ENCODE assay signal across 8 cellular contexts in the genomic region with DNA sequence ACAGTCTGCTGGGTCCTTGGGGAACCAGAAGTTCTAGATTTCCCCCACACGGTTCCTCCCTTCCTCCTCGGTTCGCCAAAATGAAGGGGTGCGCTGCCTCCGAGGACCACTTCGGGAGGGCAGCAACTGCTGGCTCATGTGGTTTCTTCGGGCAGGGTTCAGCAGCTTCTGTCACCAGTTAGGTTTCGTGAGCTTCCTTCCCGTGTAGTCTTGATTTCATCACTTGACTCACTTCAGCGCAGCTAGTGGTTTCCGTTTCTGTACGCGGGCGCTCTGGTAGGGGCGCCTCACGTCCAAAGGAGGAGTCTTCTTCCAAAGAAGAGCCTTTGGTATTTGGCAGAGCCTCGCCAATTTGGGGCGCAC. TPM values are rescaled to one million over a fixed set of nuclear protein-coding genes. Genes with fewer than 3 reads are reported as not detected.
DNase-seq lines count a peak whose midpoint lies in the region; ATAC-seq and TF ChIP-seq lines count a peak whose summit lies in the region.

No MANE protein-coding gene starts in this region.

- H2BK12ac ChIP-seq in H9 (ENCODE audit: insufficient read length, low read depth, low read length): no peak overlapping the region

- H3K4me1 ChIP-seq in H9 (ENCODE audit: insufficient read depth, low read length) (peaks cover 4% of the 10 kb centered on the region; the same call in 1 of the 2 replicates), mucosa of rectum (ENCODE audit: control insufficient read depth in 2 of 2, insufficient read depth in 2 of 2, low read length in 2 of 2) (peaks cover 13 to 17% of the 10 kb centered on the region in 2 donors)

- POLR2A ChIA-PET in activated CD8-positive, alpha-beta T cell treated with anti-CD3 and anti-CD28 coated beads for 36 hours (lab: Charles Lee): interaction anchor here (0.6 kb wide), 1 partner anchor 68 kb away, joined by 3 read pairs; no protein-coding TSS in a partner anchor

- peaks cover 13% of the 10 kb centered on the region for H3K23me2 ChIP-seq in H9 (ENCODE audit: insufficient read length, low read depth, low read length, poor library complexity, severe bottlenecking)

- H3K36me3 Mint-ChIP-seq in H9 (ENCODE audit: insufficient read depth in 1 of 3, low read depth in 3 of 3): peaks cover under 1 to 19% (median 6%) of the 10 kb centered on the region in 3 experiments; a peak in 6 of 7 replicates
- peaks cover 2% of the 10 kb centered on the region for H3K36me3 Mint-ChIP-seq in activated CD8-positive, alpha-beta T cell treated with anti-CD3 and anti-CD28 coated beads for 36 hours (ENCODE audit: low read depth)

- no peak overlapping the region for H2BK20ac ChIP-seq in H9 (ENCODE audit: low read depth, low read length, poor library complexity, severe bottlenecking)

- peak; percentile 95 for ATAC-seq in activated CD8-positive, alpha-beta T cell treated with anti-CD3 and anti-CD28 coated beads for 36 hours

- no peaks in the 10 kb centered on the region for H3K27me3 Mint-ChIP-seq in H9 (ENCODE audit: low read depth)
- H3K27me3 Mint-ChIP-seq in activated CD8-positive, alpha-beta T cell treated with anti-CD3 and anti-CD28 coated beads for 36 hours: peaks cover 27% of the 10 kb centered on the region

- H3T11ph ChIP-seq in H9 (ENCODE audit: low read length): no peak overlapping the region

- H3K36me3 ChIP-seq in MG63 (no peaks in the 10 kb centered on the region), mucosa of rectum (ENCODE audit: control insufficient read depth in 2 of 2, insufficient read depth in 2 of 2, low read length in 2 of 2) (no peaks in the 10 kb centered on the region)

- CTCF ChIA-PET in activated CD8-positive, alpha-beta T cell treated with anti-CD3 and anti-CD28 coated beads for 36 hours (lab: Charles Lee): interaction anchor here (1.3 to 2.5 kb wide), 3 partner anchors 12 to 80 kb away, joined by 3 to 15 read pairs (median 5); no protein-coding TSS in a partner anchor

- H4K5ac ChIP-seq in H9 (ENCODE audit: insufficient read length, low read depth, low read length): no peak overlapping the region

- DNase-seq in GM12864 (ENCODE audit: low read depth): peak; percentile 74
- DNase-seq in H9: peak; percentile 65
- peak; percentile 34 for DNase-seq in MG63
- DNase-seq in activated CD8-positive, alpha-beta T cell treated with anti-CD3 and anti-CD28 coated beads for 36 hours: peak; percentile 79
- DNase-seq in epithelial cell of prostate (ENCODE audit: low read depth, low spot score): peak; percentile 57
- peak in 4 of 6 experiments; percentile 4 to 33 (median 21) for DNase-seq in stimulated activated naive CD4-positive, alpha-beta T cell (lab: John Stamatoyannopoulos, UW)
- DNase-seq in T1000 (lab: John Stamatoyannopoulos, UW): no peak

- H2BK120ac ChIP-seq in H9 (ENCODE audit: low read depth, low read length, poor library complexity, severe bottlenecking): no peak overlapping the region

- H3K9me3 ChIP-seq in H9 (ENCODE audit: control insufficient read depth, low read depth, low read length) (no peaks in the 10 kb centered on the region), MG63 (no peaks in the 10 kb centered on the region), mucosa of rectum (ENCODE audit: control insufficient read depth in 2 of 2, low read length in 2 of 2) (no peaks in the 10 kb centered on the region)

- peaks cover 14% of the 10 kb centered on the region; the same call in 1 of the 2 replicates for H3K79me2 ChIP-seq in H9 (ENCODE audit: insufficient read depth, low read length)

- H3K4ac ChIP-seq in H9 (ENCODE audit: low read depth, low read length): no peak overlapping the region

- H4K91ac ChIP-seq in H9 (ENCODE audit: insufficient read length, low read depth, low read length): no peak overlapping the region

- H3K4me3 ChIP-seq in GM12864 (ENCODE audit: low read depth, low read length): peak overlapping the region; percentile 87
- H3K4me3 ChIP-seq in MG63: peak overlapping the region; percentile 48
- peak overlapping the region; percentile 71 to 95 for H3K4me3 ChIP-seq in mucosa of rectum (ENCODE audit: low read length in 2 of 2)

- H3K4me1 Mint-ChIP-seq in H9: peaks cover 55 to 58% of the 10 kb centered on the region in 2 experiments
- peaks cover 15% of the 10 kb centered on the region for H3K4me1 Mint-ChIP-seq in activated CD8-positive, alpha-beta T cell treated with anti-CD3 and anti-CD28 coated beads for 36 hours (ENCODE audit: low read depth)

- peak overlapping the region; percentile 71 for H3K27ac ChIP-seq in H9 (ENCODE audit: insufficient read length, low read depth, low read length)
- H3K27ac ChIP-seq in epithelial cell of prostate: peak overlapping the region; percentile 96
- H3K27ac ChIP-seq in mucosa of rectum (ENCODE audit: low read depth in 2 of 2, low read length in 2 of 2): peak overlapping the region; percentile 93 to 99

- H2BK5ac ChIP-seq in H9 (ENCODE audit: insufficient read length, low read length): no peak overlapping the region

- H3K4me2 ChIP-seq in H9 (ENCODE audit: insufficient read depth, insufficient read length, low read length): peak overlapping the region; percentile 98

- no peak overlapping the region for H2AK5ac ChIP-seq in H9 (ENCODE audit: insufficient read length, low read length)

- H3K4me3 Mint-ChIP-seq in H9: peak overlapping the region; percentile 94 to 99
- peak overlapping the region; percentile 85 for H3K4me3 Mint-ChIP-seq in activated CD8-positive, alpha-beta T cell treated with anti-CD3 and anti-CD28 coated beads for 36 hours

- no peaks in the 10 kb centered on the region for H3K79me1 ChIP-seq in H9 (ENCODE audit: insufficient read depth, low read depth, low read length, poor library complexity, severe bottlenecking)

- peak overlapping the region; percentile 55 for H3K14ac ChIP-seq in H9 (ENCODE audit: insufficient read depth, low read length)

- H3K9me3 Mint-ChIP-seq in H9: no peaks in the 10 kb centered on the region
- H3K9me3 Mint-ChIP-seq in activated CD8-positive, alpha-beta T cell treated with anti-CD3 and anti-CD28 coated beads for 36 hours: no peaks in the 10 kb centered on the region

- WGBS in H9 (ENCODE audit: extremely low coverage, insufficient read length, low lambda C conversion rate): no CpG with 5 or more reads among the region's 18 CpGs

- H2AFZ ChIP-seq in H9 (ENCODE audit: low read length): peak overlapping the region; percentile 27

- H3K27me3 ChIP-seq in H9 (ENCODE audit: insufficient read depth, low read length) (no peaks in the 10 kb centered on the region), MG63 (no peaks in the 10 kb centered on the region), mucosa of rectum (ENCODE audit: control insufficient read depth in 2 of 2, insufficient read depth in 2 of 2, low read length in 2 of 2) (peaks cover 0 to 3% of the 10 kb centered on the region in 2 donors)

- no peak overlapping the region for H3K56ac ChIP-seq in H9 (ENCODE audit: insufficient read length, low read depth, low read length)

- H3K9ac ChIP-seq in H9 (ENCODE audit: extremely low read depth, insufficient read length, low read length): peak overlapping the region; percentile 81
- peak overlapping the region; percentile 79 to 98 for H3K9ac ChIP-seq in mucosa of rectum (ENCODE audit: low read depth in 1 of 2, low read length in 2 of 2)

- intact Hi-C loops in activated CD8-positive, alpha-beta T cell treated with anti-CD3 and anti-CD28 coated beads for 36 hours (cut with micrococcal nuclease): no loop called here

- H3K27ac Mint-ChIP-seq in H9: peak overlapping the region; percentile 76 to 93 (median 89); a peak in 6 of 7 replicates
- peak overlapping the region; percentile 87 for H3K27ac Mint-ChIP-seq in activated CD8-positive, alpha-beta T cell treated with anti-CD3 and anti-CD28 coated beads for 36 hours

- H3K18ac ChIP-seq in H9 (ENCODE audit: insufficient read length, low read depth, low read length): peak overlapping the region; percentile 71

- H3K23ac ChIP-seq in H9 (ENCODE audit: insufficient read length, low read depth, low read length): no peak overlapping the region

- H2BK15ac ChIP-seq in H9 (ENCODE audit: low read depth, low read length): no peak overlapping the region

- H4K20me1 ChIP-seq in H9 (ENCODE audit: control insufficient read depth, insufficient read depth, insufficient read length): peaks cover 3% of the 10 kb centered on the region

- TF ChIP-seq CTCF in GM12864 (IDR thresholded peaks at IDR 0.05; ENCODE audit: low read depth, low read length, missing control alignments) (no peak), H9 (conservative IDR thresholded peaks at IDR 0.05) (no peak)
- TF ChIP-seq CTCF in activated CD8-positive, alpha-beta T cell treated with anti-CD3 and anti-CD28 coated beads for 36 hours (IDR thresholded peaks at IDR 0.05): no peak

- H4K8ac ChIP-seq in H9 (replicated peaks; ENCODE audit: insufficient read length, low read depth, low read length): no peak overlapping the region

RNA-seq across cellular contexts. Expression of gene GALNT3, which starts 0.5 kb away (rescaled TPM):
- 17.3 and 18.5 TPM in 2 replicates for total RNA-seq in H9 (2021)
- 1.3 and 7.7 TPM in 2 replicates for total RNA-seq in MG63 (2014; rRNA removed; shearing (Covaris generic); ENCODE audit: low replicate concordance)
- 1 to 10 TPM; 1.9 to 2.8 TPM for total RNA-seq in activated CD8-positive, alpha-beta T cell treated with anti-CD3 and anti-CD28 coated beads for 36 hours
